14 cellular contexts compared by ENCODE assay signal in the genomic region with DNA sequence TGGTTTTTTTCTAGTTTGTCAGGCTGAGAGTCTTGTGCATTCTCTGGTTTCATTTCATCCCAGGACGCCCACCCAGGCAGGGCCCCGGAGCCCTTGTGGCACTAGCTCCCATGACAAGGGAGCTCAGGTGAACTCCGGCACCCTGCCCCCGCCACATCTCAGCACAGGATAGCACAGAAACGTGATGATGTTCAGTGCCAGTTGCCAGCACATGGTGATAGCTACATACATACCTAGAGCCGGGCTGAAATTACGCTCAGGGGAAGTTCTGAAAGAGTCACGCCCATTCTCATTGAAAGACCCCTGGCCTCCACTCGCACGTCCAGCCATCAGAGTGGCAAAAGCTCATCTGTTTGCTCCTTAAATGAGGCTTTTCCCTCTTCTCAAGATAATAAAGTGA.
DNase-seq lines count a peak whose midpoint lies in the region; TF ChIP-seq lines count a peak whose summit lies in the region.
"Had no signal": no experiment of that assay in that cellular context is flagged by ENCODE, and none has a peak within 500 bp of the region (broad histone marks: within the 10 kb centered on the region; RNA-seq: fewer than 3 reads in every experiment).

No MANE protein-coding gene starts in this region.

- H4K91ac ChIP-seq in H9 (ENCODE audit: insufficient read length, low read depth, low read length), result no peak overlapping the region

- no peak overlapping the region for H3K9ac ChIP-seq in H9 (ENCODE audit: extremely low read depth, insufficient read length, low read length)

- no peaks in the 10 kb centered on the region for H3K79me2 ChIP-seq in H9 (ENCODE audit: insufficient read depth, low read length)

- peaks cover 16 to 18% of the 10 kb centered on the region in 2 experiments for H3K4me1 Mint-ChIP-seq in H9
- no peaks in the 10 kb centered on the region for H3K4me1 Mint-ChIP-seq in endothelial cell (ENCODE audit: unreplicated experiment)
- no peaks in the 10 kb centered on the region for H3K4me1 Mint-ChIP-seq in osteocyte (ENCODE audit: unreplicated experiment)
- no peaks in the 10 kb centered on the region for H3K4me1 Mint-ChIP-seq in activated CD4-positive, alpha-beta T cell treated with anti-CD3 and anti-CD28 coated beads, Interleukin-2, amount 10 ng/mL, durations not matched to agents 7 days and 5 days

- POLR2A ChIA-PET in activated CD4-positive, alpha-beta T cell treated with anti-CD3 and anti-CD28 coated beads, Interleukin-2, amount 10 ng/mL, durations not matched to agents 7 days and 5 days (lab: Charles Lee), result no interaction called here

- no peaks in the 10 kb centered on the region for H3K4me1 ChIP-seq in H9 (ENCODE audit: insufficient read depth, low read length)

- H3K56ac ChIP-seq in H9 (ENCODE audit: insufficient read length, low read depth, low read length), result no peak overlapping the region

- no CpG with 5 or more reads among the region's 10 CpGs for WGBS in H9 (ENCODE audit: extremely low coverage, insufficient read length, low lambda C conversion rate)

- no peaks in the 10 kb centered on the region for H4K20me1 ChIP-seq in H9 (ENCODE audit: control insufficient read depth, insufficient read depth, insufficient read length)

- H3K36me3 Mint-ChIP-seq in H9 (ENCODE audit: insufficient read depth in 1 of 3, low read depth in 3 of 3) (peaks cover 27 to 44% (median 41%) of the 10 kb centered on the region in 3 experiments), endothelial cell (ENCODE audit: low read depth, unreplicated experiment) (peaks cover 38% of the 10 kb centered on the region), osteocyte (ENCODE audit: unreplicated experiment) (no peaks in the 10 kb centered on the region)
- H3K36me3 Mint-ChIP-seq in activated CD4-positive, alpha-beta T cell treated with anti-CD3 and anti-CD28 coated beads, Interleukin-2, amount 10 ng/mL, durations not matched to agents 7 days and 5 days (ENCODE audit: low read depth), result no peaks in the 10 kb centered on the region
- H3K36me3 Mint-ChIP-seq: CD4-positive, alpha-beta memory T cell had no signal

- no peak overlapping the region for H2BK20ac ChIP-seq in H9 (ENCODE audit: low read depth, low read length, poor library complexity, severe bottlenecking)

- H3K27me3 ChIP-seq in H7 (ENCODE audit: control insufficient read depth, insufficient read depth, low read length) (no peaks in the 10 kb centered on the region), H9 (ENCODE audit: insufficient read depth, low read length) (no peaks in the 10 kb centered on the region)

- H3K27me3 Mint-ChIP-seq in H9 (ENCODE audit: low read depth) (peaks cover 4% of the 10 kb centered on the region; the same call in 1 of the 2 replicates), endothelial cell (ENCODE audit: unreplicated experiment) (peaks cover 28% of the 10 kb centered on the region), osteocyte (ENCODE audit: unreplicated experiment) (no peaks in the 10 kb centered on the region)
- peaks cover 3% of the 10 kb centered on the region for H3K27me3 Mint-ChIP-seq in activated CD4-positive, alpha-beta T cell treated with anti-CD3 and anti-CD28 coated beads, Interleukin-2, amount 10 ng/mL, durations not matched to agents 7 days and 5 days

- H3K4ac ChIP-seq in H9 (ENCODE audit: low read depth, low read length), result no peak overlapping the region

- no peak overlapping the region for H2AK5ac ChIP-seq in H9 (ENCODE audit: insufficient read length, low read length)

- no peaks in the 10 kb centered on the region for H3K36me3 ChIP-seq in H7 (replicated peaks; ENCODE audit: control insufficient read depth, insufficient read depth, low read length)

- DNase-seq in H7 (peak; percentile 38), H9 (peak; percentile 12), endothelial cell (ENCODE audit: low spot score) (no peak), osteocyte (ENCODE audit: extremely low spot score, unreplicated experiment) (peak; percentile 63)
- DNase-seq in activated effector memory CD4-positive, alpha-beta T cell treated with anti-CD3 and anti-CD28 coated beads, Interleukin-2, amount 50 U/mL, for 16 hours, result no peak
- no peak for DNase-seq in activated CD4-positive, alpha-beta T cell treated with anti-CD3 and anti-CD28 coated beads, Interleukin-2, amount 10 ng/mL, durations not matched to agents 7 days and 5 days
- DNase-seq: C1 segment of cervical spinal cord; Calu3; CD4-positive, alpha-beta memory T cell; COR-L47; DMS53; DMS79 treated with DMSO at 0.1 percent for 48 hours; GF-D8; GOT3 had no signal

- no peak overlapping the region for H3K4me3 ChIP-seq in H7 (ENCODE audit: insufficient read depth, low read depth, low read length)

- no peak overlapping the region for H2AFZ ChIP-seq in H9 (ENCODE audit: low read length)

- H3K14ac ChIP-seq in H9 (ENCODE audit: insufficient read depth, low read length), result no peak overlapping the region

- TF ChIP-seq CTCF in H9 (conservative IDR thresholded peaks at IDR 0.05), result no peak
- no peak for TF ChIP-seq CTCF in endothelial cell (IDR thresholded peaks at IDR 0.05; ENCODE audit: unreplicated experiment)
- TF ChIP-seq CTCF in osteocyte (IDR thresholded peaks at IDR 0.05), result no peak

- H3K23ac ChIP-seq in H9 (ENCODE audit: insufficient read length, low read depth, low read length), result no peak overlapping the region

- no peaks in the 10 kb centered on the region for H3K23me2 ChIP-seq in H9 (ENCODE audit: insufficient read length, low read depth, low read length, poor library complexity, severe bottlenecking)

- H4K5ac ChIP-seq in H9 (ENCODE audit: insufficient read length, low read depth, low read length), result no peak overlapping the region

- no peak overlapping the region for H3T11ph ChIP-seq in H9 (ENCODE audit: low read length)

- H3K27ac Mint-ChIP-seq in H9 (no peak overlapping the region), endothelial cell (ENCODE audit: unreplicated experiment) (no peak overlapping the region), osteocyte (ENCODE audit: unreplicated experiment) (no peak overlapping the region)
- H3K27ac Mint-ChIP-seq in activated CD4-positive, alpha-beta T cell treated with anti-CD3 and anti-CD28 coated beads, Interleukin-2, amount 10 ng/mL, durations not matched to agents 7 days and 5 days, result no peak overlapping the region
- H3K27ac Mint-ChIP-seq: CD4-positive, alpha-beta memory T cell had no signal

- H3K79me1 ChIP-seq in H9 (ENCODE audit: insufficient read depth, low read depth, low read length, poor library complexity, severe bottlenecking), result no peaks in the 10 kb centered on the region

- H2BK15ac ChIP-seq in H9 (ENCODE audit: low read depth, low read length), result no peak overlapping the region

- H4K8ac ChIP-seq in H9 (replicated peaks; ENCODE audit: insufficient read length, low read depth, low read length), result no peak overlapping the region

- no peak overlapping the region for H2BK120ac ChIP-seq in H9 (ENCODE audit: low read depth, low read length, poor library complexity, severe bottlenecking)

- no peak overlapping the region for H3K4me2 ChIP-seq in H9 (ENCODE audit: insufficient read depth, insufficient read length, low read length)

- peaks cover 36 to 38% of the 10 kb centered on the region in 2 experiments for H3K9me3 Mint-ChIP-seq in H9
- peaks cover 54% of the 10 kb centered on the region for H3K9me3 Mint-ChIP-seq in endothelial cell (ENCODE audit: unreplicated experiment)
- peaks cover 31% of the 10 kb centered on the region for H3K9me3 Mint-ChIP-seq in osteocyte (ENCODE audit: unreplicated experiment)
- H3K9me3 Mint-ChIP-seq in activated CD4-positive, alpha-beta T cell treated with anti-CD3 and anti-CD28 coated beads, Interleukin-2, amount 10 ng/mL, durations not matched to agents 7 days and 5 days, result peaks cover 50% of the 10 kb centered on the region

- H3K9me3 ChIP-seq in H9 (ENCODE audit: control insufficient read depth, low read depth, low read length), result no peaks in the 10 kb centered on the region

- no peak overlapping the region for H3K18ac ChIP-seq in H9 (ENCODE audit: insufficient read length, low read depth, low read length)

- CTCF ChIA-PET in activated CD4-positive, alpha-beta T cell treated with anti-CD3 and anti-CD28 coated beads, Interleukin-2, amount 10 ng/mL, durations not matched to agents 7 days and 5 days (lab: Charles Lee), result no interaction called here

- H3K4me3 Mint-ChIP-seq in H9, result no peak overlapping the region
- peak overlapping the region; percentile 11 for H3K4me3 Mint-ChIP-seq in endothelial cell (ENCODE audit: unreplicated experiment)
- H3K4me3 Mint-ChIP-seq in osteocyte (ENCODE audit: unreplicated experiment), result no peak overlapping the region
- H3K4me3 Mint-ChIP-seq in activated CD4-positive, alpha-beta T cell treated with anti-CD3 and anti-CD28 coated beads, Interleukin-2, amount 10 ng/mL, durations not matched to agents 7 days and 5 days, result no peak overlapping the region
- H3K4me3 Mint-ChIP-seq: CD4-positive, alpha-beta memory T cell had no signal

- no peak overlapping the region for H2BK5ac ChIP-seq in H9 (ENCODE audit: insufficient read length, low read length)

- H2BK12ac ChIP-seq in H9 (ENCODE audit: insufficient read length, low read depth, low read length), result no peak overlapping the region

- H3K27ac ChIP-seq in H9 (ENCODE audit: insufficient read length, low read depth, low read length), result no peak overlapping the region

Comparison
In these comparisons a context has a peak if more than half of its experiments do, and no peak if none do; other contexts are left out.
1. DNase-seq: peak in H7 (single experiment), H9 (single experiment) and osteocyte (single experiment); none in endothelial cell (single experiment), activated effector memory CD4-positive, alpha-beta T cell treated with anti-CD3 and anti-CD28 coated beads, Interleukin-2, amount 50 U/mL, for 16 hours (single experiment) and activated CD4-positive, alpha-beta T cell treated with anti-CD3 and anti-CD28 coated beads, Interleukin-2, amount 10 ng/mL, durations not matched to agents 7 days and 5 days (single experiment).